8 cellular contexts compared by ENCODE assay signal in the genomic region with DNA sequence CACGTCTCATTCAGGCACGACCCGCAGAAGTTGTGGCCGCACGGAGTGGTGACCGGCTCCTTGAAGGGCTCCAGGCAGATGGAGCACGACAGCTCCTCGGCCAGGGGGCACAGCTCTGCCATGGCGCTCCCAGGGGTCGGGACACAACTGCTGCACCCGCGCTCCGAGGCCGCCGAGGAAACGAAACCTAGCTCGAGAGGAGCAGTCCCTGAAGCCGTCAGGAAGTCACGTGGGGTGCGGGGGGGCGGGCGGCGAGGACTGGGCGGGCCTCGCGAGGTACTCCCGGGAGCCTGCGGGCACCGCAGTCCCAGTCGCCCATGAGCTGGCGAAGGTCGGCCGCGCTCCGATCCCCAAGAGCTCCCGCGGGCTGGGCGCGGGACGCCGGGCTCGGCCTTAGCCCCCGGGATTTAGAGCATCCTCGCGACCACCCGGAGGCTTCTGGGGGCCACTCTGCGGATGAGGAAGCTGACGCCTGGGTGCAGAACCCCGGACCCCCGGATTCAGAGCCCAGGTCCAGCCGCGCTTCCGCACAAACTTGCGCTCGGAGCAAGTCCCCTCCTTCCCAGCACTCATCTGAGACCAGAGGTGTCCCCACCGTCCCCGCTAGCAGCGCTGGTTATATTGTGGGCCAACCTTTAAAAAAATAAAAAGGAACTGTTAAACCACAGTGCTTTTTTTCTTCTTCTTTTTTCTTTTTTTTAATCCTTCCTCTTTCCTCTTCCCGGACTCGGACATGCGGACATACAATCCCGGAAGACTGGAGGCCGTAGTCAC.
A peak's percentile ranks its signal among the peaks of the same experiment; 100 is the strongest.
DNase-seq lines count a peak whose midpoint lies in the region; ATAC-seq lines count a peak whose summit lies in the region.

A gene with protein sequence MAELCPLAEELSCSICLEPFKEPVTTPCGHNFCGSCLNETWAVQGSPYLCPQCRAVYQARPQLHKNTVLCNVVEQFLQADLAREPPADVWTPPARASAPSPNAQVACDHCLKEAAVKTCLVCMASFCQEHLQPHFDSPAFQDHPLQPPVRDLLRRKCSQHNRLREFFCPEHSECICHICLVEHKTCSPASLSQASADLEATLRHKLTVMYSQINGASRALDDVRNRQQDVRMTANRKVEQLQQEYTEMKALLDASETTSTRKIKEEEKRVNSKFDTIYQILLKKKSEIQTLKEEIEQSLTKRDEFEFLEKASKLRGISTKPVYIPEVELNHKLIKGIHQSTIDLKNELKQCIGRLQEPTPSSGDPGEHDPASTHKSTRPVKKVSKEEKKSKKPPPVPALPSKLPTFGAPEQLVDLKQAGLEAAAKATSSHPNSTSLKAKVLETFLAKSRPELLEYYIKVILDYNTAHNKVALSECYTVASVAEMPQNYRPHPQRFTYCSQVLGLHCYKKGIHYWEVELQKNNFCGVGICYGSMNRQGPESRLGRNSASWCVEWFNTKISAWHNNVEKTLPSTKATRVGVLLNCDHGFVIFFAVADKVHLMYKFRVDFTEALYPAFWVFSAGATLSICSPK (minus strand): TSS at position 183 of the 774 bp plus-strand sequence. CDS start 61 bp downstream, at position 122.

- DNase-seq in AG08395 (ENCODE audit: low spot score): peak; percentile 97
- DNase-seq in NCI-H345 (lab: John Stamatoyannopoulos, UW): peak; percentile 91
- peak; percentile 80 to 86 (median 83) for DNase-seq in activated CD4-positive, CD25-positive, alpha-beta regulatory T cell (lab: John Stamatoyannopoulos, UW)
- peak in 59 of 61 donors; percentile 10 to 91 (median 68) for DNase-seq in caudate nucleus (lab: John Stamatoyannopoulos, UW)
- peak; percentile 90 for DNase-seq in iris pigment epithelial cell (ENCODE audit: low read depth)
- peak; percentile 79 to 91 for DNase-seq in stimulated activated CD4-positive, alpha-beta T cell treated with anti-CD3 and anti-CD28 coated beads, Interleukin-12 subunit alpha, Interleukin-12 subunit beta, amount 100 ng/mL, for 24 hours (ENCODE audit: low read depth in 2 of 2)

- ATAC-seq in GM18909 (IDR thresholded peaks at IDR 0.05; ENCODE audit: poor library complexity, unreplicated experiment) (peak; percentile 70), HG03159 (IDR thresholded peaks at IDR 0.05; ENCODE audit: unreplicated experiment) (peak; percentile 69)

- H3K27ac ChIP-seq in caudate nucleus (ENCODE audit: low read depth, low read length): peak within 1 kb of the TSS; percentile 76

Comparison
In these comparisons a context has a peak if more than half of its experiments do, and no peak if none do; other contexts are left out.
1. Peak in every context shown above with its lines: DNase-seq, ATAC-seq and H3K27ac ChIP-seq.